In the genomic region with DNA sequence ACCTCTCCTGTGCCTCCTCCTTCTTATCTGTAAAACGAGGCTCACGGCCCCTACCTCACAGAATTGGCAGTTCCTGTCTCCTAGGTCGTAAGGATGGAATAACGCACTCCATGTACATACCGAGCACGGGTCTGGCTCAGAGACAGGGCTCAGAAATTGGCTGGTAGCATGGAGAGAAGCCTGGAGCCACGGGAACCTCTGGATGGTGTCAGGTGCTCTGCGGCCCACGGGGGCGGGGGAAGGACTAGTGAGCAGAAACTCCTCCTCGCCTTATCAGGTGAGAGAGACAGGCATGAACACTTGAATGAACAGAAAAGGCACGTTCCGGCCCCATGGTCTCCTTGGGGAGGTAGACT, we compare ENCODE assay signal across 9 cellular contexts. TPM values are rescaled to one million over a fixed set of nuclear protein-coding genes. Genes with fewer than 3 reads are reported as not detected.
A peak's percentile ranks its signal among the peaks of the same experiment; 100 is the strongest.
DNase-seq lines count a peak whose midpoint lies in the region; ATAC-seq lines count a peak whose summit lies in the region.
"Had no signal": no experiment of that assay in that cellular context is flagged by ENCODE, and none has a peak within 500 bp of the region (broad histone marks: within the 10 kb centered on the region; RNA-seq: fewer than 3 reads in every experiment).

No MANE protein-coding gene starts in this region.

- no peaks in the 10 kb centered on the region for H3K36me3 Mint-ChIP-seq in activated naive CD4-positive, alpha-beta T cell treated with anti-CD3 and anti-CD28 coated beads, Interleukin-2, amount 10 ng/mL, durations not matched to agents 7 days and 5 days

- H3K9me3 Mint-ChIP-seq in activated naive CD4-positive, alpha-beta T cell treated with anti-CD3 and anti-CD28 coated beads, Interleukin-2, amount 10 ng/mL, durations not matched to agents 7 days and 5 days, result no peaks in the 10 kb centered on the region

- H3K4me1 ChIP-seq in right cardiac atrium (ENCODE audit: control insufficient read depth, insufficient read depth, low read length), result peaks cover 6% of the 10 kb centered on the region

- H3K27me3 ChIP-seq in right cardiac atrium (ENCODE audit: control insufficient read depth, insufficient read depth), result no peaks in the 10 kb centered on the region

- H3K4me3 ChIP-seq in right cardiac atrium (ENCODE audit: low read length) (peak overlapping the region; percentile 23), skin epidermis (peak overlapping the region; percentile 11 to 39 (median 25))

- no peaks in the 10 kb centered on the region for H3K9me3 ChIP-seq in right cardiac atrium (ENCODE audit: control insufficient read depth, low read length)

- H3K27ac Mint-ChIP-seq in activated naive CD4-positive, alpha-beta T cell treated with anti-CD3 and anti-CD28 coated beads, Interleukin-2, amount 10 ng/mL, durations not matched to agents 7 days and 5 days, result no peak overlapping the region

- peaks cover 41% of the 10 kb centered on the region for H3K27me3 Mint-ChIP-seq in activated naive CD4-positive, alpha-beta T cell treated with anti-CD3 and anti-CD28 coated beads, Interleukin-2, amount 10 ng/mL, durations not matched to agents 7 days and 5 days

- peak overlapping the region; percentile 38 for H3K27ac ChIP-seq in right cardiac atrium (ENCODE audit: low read length)
- peak overlapping the region in 1 of 21 experiments; percentile 45 for H3K27ac ChIP-seq in skin epidermis
- H3K27ac ChIP-seq: 22Rv1 had no signal

- peak; percentile 54 for DNase-seq in DMS 273 (lab: John Stamatoyannopoulos, UW; ENCODE audit: unreplicated experiment)
- DNase-seq in DMS 273 treated with DMSO at 0.1 percent for 48 hours (lab: John Stamatoyannopoulos, UW), result no peak
- no peak for DNase-seq in activated naive CD4-positive, alpha-beta T cell treated with anti-CD3 and anti-CD28 coated beads, Interleukin-2, amount 10 ng/mL, durations not matched to agents 7 days and 5 days
- DNase-seq in right cardiac atrium, result peak in 2 of 3 donors; percentile 22 to 57
- DNase-seq in NCI-H187 treated with DMSO at 0.1 percent for 48 hours (lab: John Stamatoyannopoulos, UW), result no peak
- DNase-seq in NCI-H82 treated with DMSO at 0.1 percent for 48 hours (lab: John Stamatoyannopoulos, UW; ENCODE audit: unreplicated experiment), result no peak

- H3K4me3 Mint-ChIP-seq in activated naive CD4-positive, alpha-beta T cell treated with anti-CD3 and anti-CD28 coated beads, Interleukin-2, amount 10 ng/mL, durations not matched to agents 7 days and 5 days, result peak overlapping the region; percentile 71

- WGBS in right cardiac atrium, result 6% methylated on average over 13 of the region's 13 CpGs

- intact Hi-C loops in right cardiac atrium (cut with DNase I), result loop anchor here (1.0 to 5.0 kb wide), 5 partner anchors 86 to 355 kb away; a partner anchor contains a TSS

- CTCF ChIA-PET in activated naive CD4-positive, alpha-beta T cell treated with anti-CD3 and anti-CD28 coated beads, Interleukin-2, amount 10 ng/mL, durations not matched to agents 7 days and 5 days (lab: Charles Lee), result interaction anchor here (0.8 to 5.5 kb wide), 12 partner anchors 8 to 400 kb away, joined by 3 to 77 read pairs (median 3); a partner anchor contains a TSS

- ATAC-seq in HG03103 (IDR thresholded peaks at IDR 0.05; ENCODE audit: low read depth, unreplicated experiment) (peak; percentile 11), right cardiac atrium (peak; percentile 38 to 47)

- H3K4me1 Mint-ChIP-seq in activated naive CD4-positive, alpha-beta T cell treated with anti-CD3 and anti-CD28 coated beads, Interleukin-2, amount 10 ng/mL, durations not matched to agents 7 days and 5 days, result peaks cover 13% of the 10 kb centered on the region

RNA-seq across cellular contexts. Expression of a gene that starts 15.4 kb away (rescaled TPM):
- under 1 TPM in 1 of 4 donors, not detected in 3; 0.22 TPM for total RNA-seq in right cardiac atrium
- polyA plus RNA-seq in right cardiac atrium, result 0.09 TPM

Comparison
In these comparisons a context has a peak if more than half of its experiments do, and no peak if none do; other contexts are left out.
1. DNase-seq: peak in DMS 273 (single experiment) and right cardiac atrium (2 of 3); none in DMS 273 treated with DMSO at 0.1 percent for 48 hours (single experiment), activated naive CD4-positive, alpha-beta T cell treated with anti-CD3 and anti-CD28 coated beads, Interleukin-2, amount 10 ng/mL, durations not matched to agents 7 days and 5 days (single experiment), NCI-H187 treated with DMSO at 0.1 percent for 48 hours (single experiment) and NCI-H82 treated with DMSO at 0.1 percent for 48 hours (single experiment).